In the genomic region with DNA sequence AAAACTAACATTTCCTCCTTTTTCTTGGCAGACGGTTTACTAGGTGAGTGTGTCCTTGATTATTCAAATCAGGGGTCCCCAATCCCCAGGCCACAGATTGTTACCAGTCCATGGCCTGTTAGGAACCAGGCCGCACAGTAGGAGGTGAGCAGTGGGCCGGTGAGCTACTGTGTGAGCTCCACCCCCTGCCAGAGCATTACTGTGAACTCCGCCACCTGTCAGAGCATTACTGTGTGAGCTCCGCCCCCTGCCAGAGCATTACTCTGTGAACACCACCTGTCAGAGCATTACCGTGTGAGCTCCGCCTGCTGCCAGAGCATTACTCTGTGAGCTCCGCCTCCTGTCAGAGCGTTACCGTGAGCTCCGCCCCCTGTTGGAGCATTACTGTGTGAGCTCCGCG, we compare ENCODE assay signal across 15 cellular contexts.
"Had no signal": no experiment of that assay in that cellular context is flagged by ENCODE, and none has a peak within 500 bp of the region (broad histone marks: within the 10 kb centered on the region; RNA-seq: fewer than 3 reads in every experiment).

No MANE protein-coding gene starts in this region.

- ATAC-seq: left lung, sciatic nerve had no signal

- DNase-seq: effector CD4-positive, alpha-beta T cell; endodermal cell; foreskin melanocyte; islet precursor cell; left lung; mesendoderm; naive B cell; nephron progenitor cell; stimulated activated CD4-positive, alpha-beta T cell treated with anti-CD3 and anti-CD28 coated beads, Interleukin-12 subunit alpha, Interleukin-12 subunit beta, amount 100 ng/mL, for 4 hours; stimulated activated naive CD4-positive, alpha-beta T cell treated with Interleukin-2 at 50 U/mL for 16 hours; trophoblast cell had no signal

- H3K27ac ChIP-seq: coronary artery, left lung, parathyroid adenoma, prostate gland had no signal

- H3K9ac ChIP-seq: parathyroid adenoma had no signal

- H3K79me2 ChIP-seq: parathyroid adenoma had no signal

- H3K27me3 ChIP-seq: left lung had no signal

- H3K4me3 ChIP-seq: coronary artery, left lung, prostate gland had no signal

- H3K4me1 ChIP-seq: left lung, parathyroid adenoma, prostate gland had no signal

- H2AFZ ChIP-seq: parathyroid adenoma had no signal

- H3K9me3 ChIP-seq: left lung, prostate gland had no signal
